In the genomic region with DNA sequence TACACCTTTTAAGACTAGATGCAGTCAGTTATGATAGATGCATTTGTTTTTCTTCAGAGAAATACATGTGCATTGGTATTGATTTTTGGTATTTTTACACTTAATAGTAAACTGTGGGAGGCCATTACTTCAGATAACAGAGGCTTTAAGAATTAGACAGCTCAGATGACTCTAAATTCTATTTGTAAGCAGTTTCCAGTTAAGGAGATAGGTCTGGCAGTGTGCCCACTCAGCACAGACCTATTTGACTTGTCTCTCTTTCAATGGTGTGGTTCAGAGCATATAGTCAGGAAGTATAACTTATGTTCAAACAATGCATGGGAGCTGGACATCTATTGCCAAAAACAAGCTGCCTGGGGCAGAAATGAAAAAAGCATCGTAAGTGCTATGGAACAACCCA, we compare ENCODE assay signal across 20 cellular contexts.
DNase-seq lines count a peak whose midpoint lies in the region; ATAC-seq and TF ChIP-seq lines count a peak whose summit lies in the region.
"Had no signal": no experiment of that assay in that cellular context is flagged by ENCODE, and none has a peak within 500 bp of the region (broad histone marks: within the 10 kb centered on the region; RNA-seq: fewer than 3 reads in every experiment).

No MANE protein-coding gene starts in this region.

- H3K79me1 ChIP-seq in mesendoderm (ENCODE audit: low read length) = no peaks in the 10 kb centered on the region

- no peak overlapping the region for H3K23ac ChIP-seq in mesendoderm (ENCODE audit: low read length)

- no peaks in the 10 kb centered on the region for H3K9me3 ChIP-seq in CD8-positive, alpha-beta T cell (ENCODE audit: low read length)
- H3K9me3 ChIP-seq: ascending aorta, gastrocnemius medialis, left ventricle myocardium inferior had no signal

- H3K4me2 ChIP-seq in mesendoderm (ENCODE audit: low read length) = no peak overlapping the region

- no peak overlapping the region for H3K56ac ChIP-seq in mesendoderm (ENCODE audit: low read length)

- H3K27me3 Mint-ChIP-seq in CD8-positive, alpha-beta T cell (ENCODE audit: low read depth) = no peaks in the 10 kb centered on the region
- H3K27me3 Mint-ChIP-seq: B cell, T-cell had no signal

- H2BK120ac ChIP-seq in mesendoderm (ENCODE audit: low read depth, low read length) = no peak overlapping the region

- no peak overlapping the region for H3K4me3 Mint-ChIP-seq in CD8-positive, alpha-beta T cell
- H3K4me3 Mint-ChIP-seq: B cell, HFFc6, T-cell had no signal

- peak; percentile 33 for DNase-seq in DMS 273 (lab: John Stamatoyannopoulos, UW; ENCODE audit: unreplicated experiment)
- no peak for DNase-seq in DMS 273 treated with DMSO at 0.1 percent for 48 hours (lab: John Stamatoyannopoulos, UW)
- DNase-seq in NCI-H2081 treated with DMSO at 0.1 percent for 48 hours (lab: John Stamatoyannopoulos, UW) = peak; percentile 87
- DNase-seq in SHP77 treated with DMSO at 0.1 percent for 48 hours (lab: John Stamatoyannopoulos, UW) = peak; percentile 5
- no peak for DNase-seq in mesendoderm
- DNase-seq in NCI-H146 treated with DMSO at 0.1 percent for 48 hours (lab: John Stamatoyannopoulos, UW; ENCODE audit: unreplicated experiment) = no peak
- no peak for DNase-seq in CD8-positive, alpha-beta T cell
- DNase-seq: activated naive CD4-positive, alpha-beta T cell; cortex of kidney; gastrocnemius medialis; HFFc6; KG1; left ventricle myocardium inferior; NK-92 treated with Interleukin-12 subunit alpha and Interleukin-12 subunit beta, amount 100 ng/mL, for 24 hours; stimulated activated CD4-positive, alpha-beta T cell treated with anti-CD3 and anti-CD28 coated beads, Interleukin-12 subunit alpha, Interleukin-12 subunit beta, amount 100 ng/mL, for 4 hours; T-cell had no signal

- no peaks in the 10 kb centered on the region for H3K27me3 ChIP-seq in mesendoderm (ENCODE audit: insufficient read depth, low read length, poor library complexity)
- no peaks in the 10 kb centered on the region for H3K27me3 ChIP-seq in CD8-positive, alpha-beta T cell (ENCODE audit: insufficient read depth, low read length)
- H3K27me3 ChIP-seq: ascending aorta, gastrocnemius medialis had no signal

- intact Hi-C loops in CD8-positive, alpha-beta T cell (cut with DNase I, micrococcal nuclease) = no loop called here

- peaks cover 3% of the 10 kb centered on the region for H3K9me3 Mint-ChIP-seq in CD8-positive, alpha-beta T cell

- no peaks in the 10 kb centered on the region for H3K36me3 Mint-ChIP-seq in CD8-positive, alpha-beta T cell
- H3K36me3 Mint-ChIP-seq: T-cell had no signal

- POLR2A ChIA-PET in CD8-positive, alpha-beta T cell (lab: Charles Lee) = no interaction called here

- no peak overlapping the region for H3K9ac ChIP-seq in mesendoderm (ENCODE audit: low read length)

- no peaks in the 10 kb centered on the region for H3K4me1 ChIP-seq in mesendoderm (ENCODE audit: control insufficient read depth, low read depth, low read length)
- H3K4me1 ChIP-seq in CD8-positive, alpha-beta T cell (ENCODE audit: insufficient read depth, low read length) = no peaks in the 10 kb centered on the region
- H3K4me1 ChIP-seq: ascending aorta, gastrocnemius medialis, left ventricle myocardium inferior had no signal

- no peak overlapping the region for H2BK15ac ChIP-seq in mesendoderm (replicated peaks; ENCODE audit: low read depth)

- H3K27ac Mint-ChIP-seq in CD8-positive, alpha-beta T cell = no peak overlapping the region
- H3K27ac Mint-ChIP-seq: B cell, HFFc6, T-cell had no signal

- no peak overlapping the region for H3K4me3 ChIP-seq in mesendoderm (ENCODE audit: low read length)
- no peak overlapping the region for H3K4me3 ChIP-seq in CD8-positive, alpha-beta T cell (ENCODE audit: low read depth, low read length)
- H3K4me3 ChIP-seq: ascending aorta, gastrocnemius medialis, left ventricle myocardium inferior had no signal

- H3K4me1 Mint-ChIP-seq in CD8-positive, alpha-beta T cell (ENCODE audit: low read depth) = no peaks in the 10 kb centered on the region
- H3K4me1 Mint-ChIP-seq: B cell, T-cell had no signal

- H2BK5ac ChIP-seq in mesendoderm (ENCODE audit: low read length) = no peak overlapping the region

- no peak overlapping the region for H3K18ac ChIP-seq in mesendoderm (ENCODE audit: low read length)

- no CpG with 5 or more reads among the region's 1 CpG for WGBS in mesendoderm (ENCODE audit: extremely low coverage, insufficient coverage, low lambda C conversion rate)

- H3K79me2 ChIP-seq in mesendoderm (ENCODE audit: control insufficient read depth, insufficient read depth, low read length) = no peaks in the 10 kb centered on the region

- H4K5ac ChIP-seq in mesendoderm (ENCODE audit: low read length) = no peak overlapping the region

- H4K8ac ChIP-seq in mesendoderm (ENCODE audit: low read depth, low read length) = no peak overlapping the region

- CTCF ChIA-PET in CD8-positive, alpha-beta T cell (lab: Charles Lee) = no interaction called here

- H3K4ac ChIP-seq in mesendoderm (ENCODE audit: low read depth, low read length) = peak overlapping the region; percentile 55

- no peak for TF ChIP-seq CTCF in CD8-positive, alpha-beta T cell (IDR thresholded peaks at IDR 0.05)

- no peak overlapping the region for H3K27ac ChIP-seq in mesendoderm (ENCODE audit: low read depth, low read length)
- H3K27ac ChIP-seq in CD8-positive, alpha-beta T cell (ENCODE audit: low read depth, low read length) = no peak overlapping the region
- H3K27ac ChIP-seq: 22Rv1, ascending aorta, gastrocnemius medialis, left ventricle myocardium inferior had no signal

- no peak for ATAC-seq in CD8-positive, alpha-beta T cell
- no peak for ATAC-seq in HG03354 (IDR thresholded peaks at IDR 0.05; ENCODE audit: poor library complexity, severe bottlenecking, unreplicated experiment)
- ATAC-seq: gastrocnemius medialis, T-cell had no signal

- H2AK5ac ChIP-seq in mesendoderm (ENCODE audit: low read length) = no peak overlapping the region

- H3K36me3 ChIP-seq in mesendoderm (ENCODE audit: control insufficient read depth, insufficient read depth, low read length) = no peaks in the 10 kb centered on the region
- no peaks in the 10 kb centered on the region for H3K36me3 ChIP-seq in CD8-positive, alpha-beta T cell (ENCODE audit: insufficient read depth, low read length)
- H3K36me3 ChIP-seq: ascending aorta, gastrocnemius medialis, left ventricle myocardium inferior had no signal

Comparison
In these comparisons a context has a peak if more than half of its experiments do, and no peak if none do; other contexts are left out.
1. DNase-seq: peak in DMS 273 (single experiment), NCI-H2081 treated with DMSO at 0.1 percent for 48 hours (single experiment) and SHP77 treated with DMSO at 0.1 percent for 48 hours (single experiment); none in DMS 273 treated with DMSO at 0.1 percent for 48 hours (single experiment), mesendoderm (single experiment), NCI-H146 treated with DMSO at 0.1 percent for 48 hours (single experiment) and CD8-positive, alpha-beta T cell (0 of 7).